9 cellular contexts compared by ENCODE assay signal in genomic region chrX:145190801-145191389, GRCh38. TPM values are rescaled to one million over a fixed set of nuclear protein-coding genes. Genes with fewer than 3 reads are reported as not detected.
DNase-seq lines count a peak whose midpoint lies in the region; ATAC-seq and TF ChIP-seq lines count a peak whose summit lies in the region.
"Had no signal": no experiment of that assay in that cellular context is flagged by ENCODE, and none has a peak within 500 bp of the region (broad histone marks: within the 10 kb centered on the region; RNA-seq: fewer than 3 reads in every experiment).

No MANE protein-coding gene starts in this region.

- WGBS in body of pancreas, 2 donors: 42 to 44% methylated on average over 3 of the region's 3 CpGs

- no peaks in the 10 kb centered on the region for H3K9me3 ChIP-seq in body of pancreas
- H3K9me3 ChIP-seq: ovary had no signal

- TF ChIP-seq POLR2A in body of pancreas (IDR thresholded peaks at IDR 0.05): no peak

- DNase-seq in GM03348 (ENCODE audit: low spot score) (peak; percentile 9), HT-29 (ENCODE audit: low spot score) (peak; percentile 63), body of pancreas (no peak), midbrain (lab: John Stamatoyannopoulos, UW) (peak; percentile 0), H7 (no peak)
- DNase-seq: effector CD8-positive, alpha-beta T cell; ovary had no signal

- intact Hi-C loops in body of pancreas (cut with DNase I): no loop called here

- no peaks in the 10 kb centered on the region for H3K4me1 ChIP-seq in body of pancreas

- H3K4me3 ChIP-seq in body of pancreas (no peak overlapping the region), H7 (ENCODE audit: insufficient read depth, low read depth, low read length) (no peak overlapping the region)
- H3K4me3 ChIP-seq: ovary had no signal

- H3K27me3 ChIP-seq in body of pancreas: no peaks in the 10 kb centered on the region
- no peaks in the 10 kb centered on the region for H3K27me3 ChIP-seq in H7 (ENCODE audit: control insufficient read depth, insufficient read depth, low read length)
- H3K27me3 ChIP-seq: ovary had no signal

- H3K27ac ChIP-seq in body of pancreas: no peak overlapping the region
- H3K27ac ChIP-seq: ovary had no signal

- no peaks in the 10 kb centered on the region for H3K36me3 ChIP-seq in body of pancreas (replicated peaks in 1 of 2; ENCODE audit: insufficient read depth in 1 of 2, low read depth in 2 of 2)
- no peaks in the 10 kb centered on the region for H3K36me3 ChIP-seq in H7 (replicated peaks; ENCODE audit: control insufficient read depth, insufficient read depth, low read length)
- H3K36me3 ChIP-seq: ovary had no signal

- ATAC-seq in body of pancreas: no peak
- no peak for ATAC-seq in HG03139 (IDR thresholded peaks at IDR 0.05; ENCODE audit: unreplicated experiment)
- no peak for ATAC-seq in HG02623 (IDR thresholded peaks at IDR 0.05; ENCODE audit: unreplicated experiment)

- peak in 4 of 7 experiments; percentile 27 to 56 (median 35) for TF ChIP-seq CTCF in body of pancreas (IDR thresholded peaks at IDR 0.05)

RNA-seq across cellular contexts. Expression of gene SPANXN1, which starts 56.4 kb away (rescaled TPM):
- total RNA-seq in HT-29 (2014; rRNA removed; shearing (Covaris generic)): not detected in 2 replicates
- total RNA-seq in body of pancreas: not detected
- not detected in 2 replicates for total RNA-seq in H7 (2014; rRNA removed; shearing (Covaris generic))
- total RNA-seq: ovary had no signal

Comparison
In these comparisons a context has a peak if more than half of its experiments do, and no peak if none do; other contexts are left out.
1. DNase-seq: peak in GM03348 (single experiment), HT-29 (single experiment) and midbrain (single experiment); none in body of pancreas (0 of 4) and H7 (single experiment).